In genomic region chr1:245153645-245154428, GRCh38 we compare ENCODE assay signal across 8 cellular contexts. TPM values are rescaled to one million over a fixed set of nuclear protein-coding genes. Genes with fewer than 3 reads are reported as not detected.
DNase-seq lines count a peak whose midpoint lies in the region; ATAC-seq, FAIRE-seq and TF ChIP-seq lines count a peak whose summit lies in the region.

No MANE protein-coding gene starts in this region.

- no peaks in the 10 kb centered on the region for H3K9me3 Mint-ChIP-seq in mesothelial cell of epicardium

- no peak for FAIRE-seq in GM12891 (lab: Jason Lieb, UNC)

- H3K36me3 Mint-ChIP-seq in mesothelial cell of epicardium = peaks cover 3% of the 10 kb centered on the region

- TF ChIP-seq CTCF in AG09309 (IDR thresholded peaks at IDR 0.05; ENCODE audit: control insufficient read depth, insufficient read depth, low read depth, low read length, missing control alignments) = no peak
- no peak for TF ChIP-seq CTCF in mesothelial cell of epicardium (IDR thresholded peaks at IDR 0.05; ENCODE audit: unreplicated experiment)

- peak; percentile 13 for ATAC-seq in aorta (ENCODE audit: low FRiP score)
- ATAC-seq in HG03521 (IDR thresholded peaks at IDR 0.05; ENCODE audit: unreplicated experiment) = no peak

- H3K36me3 ChIP-seq in SK-N-MC (ENCODE audit: insufficient read depth, low read length) (no peaks in the 10 kb centered on the region), duodenal mucosa (ENCODE audit: control insufficient read depth in 1 of 2, insufficient read depth in 2 of 2, low read length in 2 of 2) (no peaks in the 10 kb centered on the region), aorta (ENCODE audit: control insufficient read depth in 1 of 2, insufficient read depth in 2 of 2, low read length in 1 of 2) (no peaks in the 10 kb centered on the region)

- peak overlapping the region; percentile 72 for H3K27ac Mint-ChIP-seq in mesothelial cell of epicardium

- H3K4me1 Mint-ChIP-seq in mesothelial cell of epicardium = peaks cover 30% of the 10 kb centered on the region

- H3K4me1 ChIP-seq in duodenal mucosa (ENCODE audit: control insufficient read depth in 1 of 2, insufficient read depth in 2 of 2, low read length in 2 of 2) (peaks cover 26 to 39% of the 10 kb centered on the region in 2 donors), aorta (ENCODE audit: control insufficient read depth in 1 of 2, insufficient read depth in 2 of 2, low read length in 2 of 2) (no peaks in the 10 kb centered on the region)

- no peak overlapping the region for H3K9ac ChIP-seq in SK-N-MC (ENCODE audit: insufficient read length)
- H3K9ac ChIP-seq in duodenal mucosa (ENCODE audit: low read depth in 1 of 2, low read length in 2 of 2) = peak overlapping the region; percentile 18 to 31

- WGBS in aorta, 2 donors = 2% methylated on average over 53 to 70 of the region's 70 CpGs

- TF ChIP-seq POLR2A in GM12891 (IDR thresholded peaks at IDR 0.05; ENCODE audit: low read depth, low read length) = no peak

- H3K27me3 Mint-ChIP-seq in mesothelial cell of epicardium (ENCODE audit: low read depth) = peaks cover 19% of the 10 kb centered on the region

- no peak for DNase-seq in AG09309 (ENCODE audit: low read depth)
- peak; percentile 19 for DNase-seq in GM12891 (ENCODE audit: insufficient read length, low spot score)
- DNase-seq in SK-N-MC (ENCODE audit: low read depth, low spot score) = no peak
- peak in 1 of 2 experiments; percentile 57 for DNase-seq in mesothelial cell of epicardium (ENCODE audit: low spot score in 2 of 2, unreplicated experiment in 2 of 2)
- DNase-seq in aorta = peak in 1 of 2 donors; percentile 80
- no peak for DNase-seq in activated gamma-delta T cell treated with Interleukin-2 at 50 U/mL for 16 hours

- H3K4me3 Mint-ChIP-seq in mesothelial cell of epicardium = peak overlapping the region; percentile 81

- H3K4me3 ChIP-seq in AG09309 (ENCODE audit: control insufficient read depth, low read depth, low read length) = peak overlapping the region; percentile 95
- peak overlapping the region; percentile 82 for H3K4me3 ChIP-seq in SK-N-MC
- H3K4me3 ChIP-seq in duodenal mucosa (ENCODE audit: low read depth in 1 of 2, low read length in 2 of 2) = peak overlapping the region; percentile 77 to 82
- H3K4me3 ChIP-seq in aorta (ENCODE audit: low read length in 2 of 2) = peak overlapping the region; percentile 33 to 49

- H3K27me3 ChIP-seq in duodenal mucosa (ENCODE audit: control insufficient read depth in 1 of 2, insufficient read depth in 2 of 2, low read length in 2 of 2) = peaks cover 9 to 21% of the 10 kb centered on the region in 2 donors
- no peaks in the 10 kb centered on the region for H3K27me3 ChIP-seq in aorta (ENCODE audit: control insufficient read depth in 1 of 2, insufficient read depth in 2 of 2, low read length in 1 of 2)

- H3K27ac ChIP-seq in SK-N-MC = no peak overlapping the region
- H3K27ac ChIP-seq in duodenal mucosa (ENCODE audit: low read depth, low read length) = no peak overlapping the region
- no peak overlapping the region for H3K27ac ChIP-seq in aorta (ENCODE audit: low read depth in 1 of 2, low read length in 2 of 2)

- H3K9me3 ChIP-seq in SK-N-MC (ENCODE audit: low read depth, low read length) = no peaks in the 10 kb centered on the region
- no peaks in the 10 kb centered on the region for H3K9me3 ChIP-seq in duodenal mucosa (ENCODE audit: control insufficient read depth in 1 of 2, low read length in 2 of 2)
- no peaks in the 10 kb centered on the region for H3K9me3 ChIP-seq in aorta (ENCODE audit: control insufficient read depth, low read length)

- intact Hi-C loops in aorta (cut with DNase I) = loop anchor here in 1 of 2 donors (5.0 to 10.0 kb wide), 2 partner anchors 851 to 1338 kb away; no protein-coding TSS in a partner anchor

TF ChIP-seq in GM12891, 5 proteins besides CTCF, POLR2A, EP300 and RAD21:
- TF ChIP-seq PAX5 (IDR thresholded peaks at IDR 0.05; ENCODE audit: insufficient read depth, low read length, severe bottlenecking) (no peak), POLR2AphosphoS5 (IDR thresholded peaks at IDR 0.05; ENCODE audit: low read depth, low read length) (no peak), TAF1 (IDR thresholded peaks at IDR 0.05; ENCODE audit: low read depth, low read length) (no peak), POU2F2 (IDR thresholded peaks at IDR 0.05; ENCODE audit: low read depth, low read length) (no peak), SPI1 (IDR thresholded peaks at IDR 0.05; ENCODE audit: low read depth, low read length) (no peak)

RNA-seq across cellular contexts. Expression of gene KIF26B, which starts 0.9 kb away (rescaled TPM):
- 2.8 TPM for polyA plus RNA-seq in GM12891 (2012; ENCODE audit: low read depth, missing spikeins)
- total RNA-seq in mesothelial cell of epicardium = 63.3 to 69.7 TPM (median 64.9 TPM) in 3 replicates
- under 1 TPM; 0.48 to 0.58 TPM for total RNA-seq in aorta
- polyA plus RNA-seq in aorta = under 1 TPM; under 0.01 to 0.13 TPM

Comparison
In these comparisons a context has a peak if more than half of its experiments do, and no peak if none do; other contexts are left out.
1. H3K4me3 ChIP-seq: peak in every context shown above with its lines; median percentile 95 in AG09309; 82 in SK-N-MC; 80 in duodenal mucosa; 41 in aorta.
2. RNA of gene KIF26B, which starts 0.9 kb away (total RNA-seq): 63.3 to 69.7 TPM in mesothelial cell of epicardium; 0.48 to 0.58 TPM in aorta; every median in the first group is over 10 times any median in the second.